In the genomic region with DNA sequence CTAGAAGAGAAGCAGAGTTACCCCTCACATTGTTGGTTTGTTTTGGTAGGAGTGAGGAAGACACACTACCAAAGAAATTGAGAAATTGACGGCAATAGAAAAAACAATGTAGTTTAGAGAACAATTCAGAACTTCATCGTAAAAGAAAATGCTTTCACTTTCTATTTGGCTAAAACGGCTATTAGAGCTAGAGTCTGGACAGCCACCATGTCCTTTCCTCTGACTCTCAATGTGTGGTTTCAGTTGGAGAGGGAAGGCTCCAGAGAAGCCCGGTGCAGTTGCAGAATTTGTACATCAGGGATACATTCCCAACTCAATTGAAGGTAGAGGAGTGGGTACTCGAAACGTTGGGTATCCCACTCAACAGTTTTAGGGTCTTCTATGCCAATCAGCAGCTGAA, we compare ENCODE assay signal across 19 cellular contexts.
DNase-seq lines count a peak whose midpoint lies in the region; ATAC-seq and TF ChIP-seq lines count a peak whose summit lies in the region.
"Had no signal": no experiment of that assay in that cellular context is flagged by ENCODE, and none has a peak within 500 bp of the region (broad histone marks: within the 10 kb centered on the region; RNA-seq: fewer than 3 reads in every experiment).

No MANE protein-coding gene starts in this region.

- CTCF ChIA-PET in PC-3 (lab: Charles Lee): no interaction called here

- no peak overlapping the region for H3K9ac ChIP-seq in PC-3 (ENCODE audit: low read length)
- H3K9ac ChIP-seq in liver (ENCODE audit: low read depth in 1 of 2, low read length in 2 of 2): peak overlapping the region in 1 of 2 donors; percentile 38

- peak overlapping the region; percentile 35; the same call in 1 of the 2 replicates for H2AFZ ChIP-seq in PC-3 (ENCODE audit: low read length)

- POLR2A ChIA-PET in PC-3 (lab: Charles Lee; ENCODE audit: unreplicated experiment): no interaction called here

- WGBS in liver: 62% methylated on average over 6 of the region's 6 CpGs

- H3K4me1 ChIP-seq in PC-3 (ENCODE audit: insufficient read depth, low read length): no peaks in the 10 kb centered on the region
- no peaks in the 10 kb centered on the region for H3K4me1 ChIP-seq in liver (ENCODE audit: control insufficient read depth in 4 of 4, insufficient read depth in 4 of 4, low read length in 3 of 4)

- H3K79me2 ChIP-seq in PC-3 (ENCODE audit: low read length): no peaks in the 10 kb centered on the region

- intact Hi-C loops in PC-3 (cut with micrococcal nuclease) (no loop called here), Right ventricle myocardium superior (cut with DNase I) (no loop called here)

- H3K27ac ChIP-seq in PC-3 (ENCODE audit: low read length): no peak overlapping the region
- H3K27ac ChIP-seq in liver (ENCODE audit: low read depth in 1 of 2, low read length in 2 of 2): no peak overlapping the region
- H3K27ac ChIP-seq: SK-N-MC had no signal

- H3K4me2 ChIP-seq in PC-3 (ENCODE audit: low read length): peak overlapping the region; percentile 54

- peak; percentile 47 for ATAC-seq in HG02588 (IDR thresholded peaks at IDR 0.05; ENCODE audit: unreplicated experiment)
- no peak for ATAC-seq in PC-3
- ATAC-seq in Right ventricle myocardium superior (ENCODE audit: poor library complexity): no peak
- ATAC-seq: activated T-cell treated with anti-CD3 and anti-CD28 coated beads, Interleukin-2, amount 50 U/mL, for 4 hours; stimulated activated effector memory CD8-positive, alpha-beta T cell treated with anti-CD3 and anti-CD28 coated beads, Interleukin-12 subunit alpha, Interleukin-12 subunit beta, amount 100 ng/mL, for 72 hours had no signal

- no TSS peak for BruUV-seq in PC-3 (replicated peaks; lab: Mats Ljungman, UMichigan)

- DNase-seq in DMS53 (lab: John Stamatoyannopoulos, UW) (peak; percentile 48), PC-3 (peak; percentile 12), Right ventricle myocardium superior (no peak), NCI-H69 (lab: John Stamatoyannopoulos, UW) (no peak), DMS153 (lab: John Stamatoyannopoulos, UW) (no peak), erythroblast (lab: John Stamatoyannopoulos, UW) (no peak)
- DNase-seq: activated CD4-positive, CD25-positive, alpha-beta regulatory T cell; activated T-cell treated with anti-CD3 and anti-CD28 coated beads, Interleukin-2, amount 50 U/mL, for 4 hours; anterior cingulate cortex; CD4-positive, alpha-beta memory T cell; effector memory CD4-positive, alpha-beta T cell; H9; NCI-H226; occipital lobe; stimulated activated CD4-positive, alpha-beta T cell treated with anti-CD3 and anti-CD28 coated beads, Interleukin-1b, Interleukin-23, amount 100 ng/mL, for 48 hours had no signal

- no peaks in the 10 kb centered on the region for H3K9me2 ChIP-seq in PC-3 (replicated peaks; ENCODE audit: low read length)

- no peak for TF ChIP-seq RAD21 in liver (IDR thresholded peaks at IDR 0.05)

- peak overlapping the region; percentile 48 for H3K4me3 ChIP-seq in PC-3 (ENCODE audit: low read length)
- H3K4me3 ChIP-seq in liver (ENCODE audit: low read depth in 1 of 3, low read length in 3 of 3): peak overlapping the region in 2 of 3 donors; percentile 0 to 29
- H3K4me3 ChIP-seq: SK-N-MC had no signal

- no peak for TF ChIP-seq POLR2A in erythroblast (IDR thresholded peaks at IDR 0.05; ENCODE audit: low read length)

- no peaks in the 10 kb centered on the region for H3F3A ChIP-seq in PC-3 (ENCODE audit: low read length, unreplicated experiment)

- H3K36me3 ChIP-seq in PC-3 (ENCODE audit: low read depth, low read length) (no peaks in the 10 kb centered on the region), liver (ENCODE audit: control insufficient read depth in 4 of 4, insufficient read depth in 3 of 4, low read depth in 1 of 4, low read length in 3 of 4) (no peaks in the 10 kb centered on the region)

- no peaks in the 10 kb centered on the region for H4K20me1 ChIP-seq in PC-3 (ENCODE audit: low read length)

- H3K9me3 ChIP-seq in PC-3 (ENCODE audit: low read length) (no peaks in the 10 kb centered on the region), liver (ENCODE audit: control insufficient read depth in 4 of 4, low read length in 3 of 4) (peaks cover 0 to 3% (median 0%) of the 10 kb centered on the region in 4 donors)

- TF ChIP-seq CTCF in PC-3 (conservative IDR thresholded peaks at IDR 0.05; ENCODE audit: low read depth, low read length): no peak
- no peak for TF ChIP-seq CTCF in liver (IDR thresholded peaks at IDR 0.05; ENCODE audit: low read depth, low read length, missing input control)

- H3K27me3 ChIP-seq in PC-3 (ENCODE audit: low read length): no peaks in the 10 kb centered on the region
- H3K27me3 ChIP-seq in liver (ENCODE audit: control insufficient read depth in 4 of 4, insufficient read depth in 4 of 4, low read length in 3 of 4): no peaks in the 10 kb centered on the region

TF ChIP-seq in liver, 16 proteins besides CTCF, POLR2A, EP300 and RAD21:
- TF ChIP-seq JUND (IDR thresholded peaks at IDR 0.05) (no peak), GABPA (IDR thresholded peaks at IDR 0.05 in 1 of 2, conservative IDR thresholded peaks at IDR 0.05 in 1 of 2) (no peak), SP1 (IDR thresholded peaks at IDR 0.05) (no peak), ZBTB33 (IDR thresholded peaks at IDR 0.05) (no peak), HNF4A (conservative IDR thresholded peaks at IDR 0.05) (no peak), YY1 (IDR thresholded peaks at IDR 0.05) (no peak), REST (IDR thresholded peaks at IDR 0.05) (no peak), FOXA1 (IDR thresholded peaks at IDR 0.05) (no peak), EGR1 (IDR thresholded peaks at IDR 0.05; ENCODE audit: low read depth in 2 of 2) (no peak), FOXA2 (IDR thresholded peaks at IDR 0.05) (no peak)
- TF ChIP-seq, protein P1, sequence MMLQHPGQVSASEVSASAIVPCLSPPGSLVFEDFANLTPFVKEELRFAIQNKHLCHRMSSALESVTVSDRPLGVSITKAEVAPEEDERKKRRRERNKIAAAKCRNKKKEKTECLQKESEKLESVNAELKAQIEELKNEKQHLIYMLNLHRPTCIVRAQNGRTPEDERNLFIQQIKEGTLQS (IDR thresholded peaks at IDR 0.05): no peak
- TF ChIP-seq, protein P2, sequence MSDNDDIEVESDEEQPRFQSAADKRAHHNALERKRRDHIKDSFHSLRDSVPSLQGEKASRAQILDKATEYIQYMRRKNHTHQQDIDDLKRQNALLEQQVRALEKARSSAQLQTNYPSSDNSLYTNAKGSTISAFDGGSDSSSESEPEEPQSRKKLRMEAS (IDR thresholded peaks at IDR 0.05): no peak

Comparison
In these comparisons a context has a peak if more than half of its experiments do, and no peak if none do; other contexts are left out.
1. DNase-seq: peak in DMS53 (single experiment) and PC-3 (single experiment); none in Right ventricle myocardium superior (single experiment), NCI-H69 (single experiment), DMS153 (single experiment) and erythroblast (0 of 2).